Comparison of ENCODE assay signal across 26 cellular contexts in the genomic region with DNA sequence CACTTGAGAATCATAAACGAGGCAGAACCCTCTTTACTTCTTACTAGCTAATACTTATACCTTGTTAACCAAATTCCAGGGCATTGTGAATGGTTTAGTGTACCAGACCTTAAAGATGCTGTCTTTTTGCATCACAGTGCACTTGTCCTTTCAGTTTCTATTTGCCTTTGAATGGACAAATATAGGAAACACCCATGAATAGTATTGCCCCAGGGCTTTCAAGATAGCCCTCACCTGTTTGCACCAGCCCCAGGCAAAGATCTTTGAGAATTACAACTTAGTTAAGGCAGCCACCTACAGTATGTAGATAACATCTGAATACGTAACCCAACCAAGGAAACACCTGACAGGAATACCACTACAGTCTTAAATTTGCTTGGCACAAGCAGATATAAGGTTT.
"Had no signal": no experiment of that assay in that cellular context is flagged by ENCODE, and none has a peak within 500 bp of the region (broad histone marks: within the 10 kb centered on the region; RNA-seq: fewer than 3 reads in every experiment).

No MANE protein-coding gene starts in this region.

- DNase-seq: activated CD4-positive, alpha-beta T cell treated with anti-CD3 and anti-CD28 coated beads for 4 hours; activated CD4-positive, alpha-beta T cell treated with anti-CD3 and anti-CD28 coated beads, Interleukin-2, amount 50 U/mL, for 4 hours; activated effector memory CD4-positive, alpha-beta T cell treated with Interleukin-2 at 50 U/mL for 16 hours; activated naive CD4-positive, alpha-beta T cell treated with Interleukin-2 at 50 U/mL for 16 hours; activated T-cell treated with anti-CD3 and anti-CD28 coated beads for 4 hours; cortex of kidney; effector memory CD8-positive, alpha-beta T cell; foreskin fibroblast; head of caudate nucleus; hippocampal formation; left cardiac atrium; left ventricle myocardium superior; mucosa of descending colon; posterior cingulate gyrus; right cardiac atrium; stimulated activated CD4-positive, alpha-beta T cell treated with anti-CD3 and anti-CD28 coated beads, Interleukin-15, amount 100 ng/mL, for 24 hours; stimulated activated CD4-positive, alpha-beta T cell treated with anti-CD3 and anti-CD28 coated beads, Interleukin-2, amount 100 ng/mL, for 24 hours; stimulated activated naive CD4-positive, alpha-beta T cell; tibial artery had no signal

- FAIRE-seq: endothelial cell of umbilical vein, keratinocyte, TTC549 had no signal

- ATAC-seq: effector memory CD8-positive, alpha-beta T cell; left cardiac atrium; left ventricle myocardium superior; mucosa of descending colon; natural killer cell treated with Interleukin-12 subunit alpha and Interleukin-12 subunit beta and Interleukin-15 and Interleukin-18, amount 100 ng/mL, for 72 hours; right cardiac atrium had no signal

- H3K4me3 ChIP-seq: ascending aorta, mucosa of descending colon, suprapubic skin, tibial artery had no signal

- H3K36me3 ChIP-seq: ascending aorta, suprapubic skin, tibial artery had no signal

- H3K27me3 ChIP-seq: ascending aorta, suprapubic skin, tibial artery had no signal

- H3K9me3 ChIP-seq: ascending aorta, mucosa of descending colon, suprapubic skin, tibial artery had no signal

- H3K27ac ChIP-seq: ascending aorta, suprapubic skin, tibial artery, VCaP had no signal

- H3K4me1 ChIP-seq: ascending aorta, suprapubic skin, tibial artery had no signal
